In the genomic region with DNA sequence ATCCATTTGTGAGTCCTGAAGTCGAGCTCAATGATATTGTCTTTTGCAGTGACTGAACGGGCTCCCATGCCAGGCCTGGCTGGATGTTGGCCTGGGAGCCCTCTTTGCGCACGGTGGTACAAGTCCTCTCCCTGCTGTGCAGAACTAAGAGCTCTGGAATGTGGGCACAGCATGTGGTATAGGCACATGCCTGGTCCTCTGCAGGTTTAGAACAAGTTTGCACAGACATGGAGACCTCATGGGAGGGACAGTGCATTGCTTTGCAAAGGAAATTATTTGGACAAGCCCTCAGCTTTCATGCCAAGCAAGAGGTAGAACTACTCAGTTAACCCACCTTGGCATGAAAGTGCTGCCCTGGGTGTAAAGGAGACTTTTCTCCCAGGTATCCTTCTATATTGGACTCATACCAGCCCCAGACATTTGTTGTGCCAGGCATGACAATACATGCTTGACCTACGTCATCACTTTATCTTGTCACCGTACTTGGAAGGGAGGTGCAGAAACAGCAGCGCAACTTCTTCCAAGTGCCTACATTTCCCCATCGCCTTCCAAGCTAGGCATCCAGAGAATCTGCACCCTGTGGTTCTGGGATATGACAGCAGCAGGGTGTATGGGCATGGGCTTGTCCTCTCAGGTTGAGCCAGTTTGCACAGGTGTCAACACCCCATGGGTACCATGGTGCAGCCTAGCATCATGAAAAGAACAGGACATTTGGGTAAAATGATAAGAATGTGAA, we compare ENCODE assay signal across 29 cellular contexts. TPM values are rescaled to one million over a fixed set of nuclear protein-coding genes. Genes with fewer than 3 reads are reported as not detected.
A peak's percentile ranks its signal among the peaks of the same experiment; 100 is the strongest.
DNase-seq lines count a peak whose midpoint lies in the region; ATAC-seq, FAIRE-seq and TF ChIP-seq lines count a peak whose summit lies in the region.
"Had no signal": no experiment of that assay in that cellular context is flagged by ENCODE, and none has a peak within 500 bp of the region (broad histone marks: within the 10 kb centered on the region; RNA-seq: fewer than 3 reads in every experiment).

No MANE protein-coding gene starts in this region.

- no peaks in the 10 kb centered on the region for H3K4me1 ChIP-seq in body of pancreas
- H3K4me1 ChIP-seq: adrenal gland had no signal

- FAIRE-seq in H54 (lab: Jason Lieb, UNC), result peak; percentile 58
- FAIRE-seq: endothelial cell of umbilical vein had no signal

- POLR2A ChIA-PET in CD4-positive, alpha-beta T cell (lab: Charles Lee), result interaction anchor here (1.2 to 1.4 kb wide), 2 partner anchors 59 to 87 kb away, joined by 3 to 4 read pairs; no protein-coding TSS in a partner anchor

- no peak overlapping the region for H3K4me3 ChIP-seq in body of pancreas
- H3K4me3 ChIP-seq: adrenal gland had no signal

- H3K9me3 Mint-ChIP-seq in osteocyte (ENCODE audit: unreplicated experiment), result peaks cover 4% of the 10 kb centered on the region
- H3K9me3 Mint-ChIP-seq in CD4-positive, alpha-beta T cell, result no peaks in the 10 kb centered on the region
- H3K9me3 Mint-ChIP-seq: naive B cell had no signal

- no peak for TF ChIP-seq POLR2A in H54 (IDR thresholded peaks at IDR 0.05; ENCODE audit: low read depth, low read length)
- no peak for TF ChIP-seq POLR2A in body of pancreas (IDR thresholded peaks at IDR 0.05)

- peak; percentile 69 for DNase-seq in H54 (ENCODE audit: insufficient read length, low spot score)
- DNase-seq in NCI-H226, result peak; percentile 7
- peak; percentile 52 for DNase-seq in epithelial cell of prostate (ENCODE audit: low read depth, low spot score)
- DNase-seq in osteocyte (ENCODE audit: extremely low spot score, unreplicated experiment), result peak; percentile 34
- no peak for DNase-seq in amniotic stem cell (lab: John Stamatoyannopoulos, UW)
- no peak for DNase-seq in CD4-positive, alpha-beta T cell
- DNase-seq in body of pancreas, result no peak
- DNase-seq: activated CD4-positive, alpha-beta T cell treated with anti-CD3 and anti-CD28 coated beads, Interleukin-2, amount 50 U/mL, for 1 hour; activated naive CD4-positive, alpha-beta T cell treated with Interleukin-2 at 50 U/mL for 16 hours; activated T-cell treated with anti-CD3 and anti-CD28 coated beads, Interleukin-2, amount 50 U/mL, for 72 hours; Calu3; DMS79 treated with DMSO at 0.1 percent for 48 hours; GF-D8; glutamatergic neuron; islet precursor cell; Karpas-422; left ventricle myocardium superior; naive B cell; NCI-H1417 treated with DMSO at 0.1 percent for 48 hours; NCI-H2029 treated with DMSO at 0.1 percent for 48 hours; NCI-H524 treated with DMSO at 0.1 percent for 48 hours; OCI-M1; stimulated activated CD4-positive, alpha-beta T cell treated with anti-CD3 and anti-CD28 coated beads, Interleukin-15, amount 100 ng/mL, for 24 hours; stimulated activated CD4-positive, alpha-beta T cell treated with anti-CD3 and anti-CD28 coated beads, Interleukin-4, amount 100 ng/mL, for 4 hours had no signal

- 73 to 84% methylated on average over 7 to 8 of the region's 8 CpGs for WGBS in body of pancreas, 2 donors

- CTCF ChIA-PET in CD4-positive, alpha-beta T cell (lab: Charles Lee), result interaction anchor here (1.0 to 1.4 kb wide), 3 partner anchors 15 to 112 kb away, joined by 3 to 4 read pairs (median 3); no protein-coding TSS in a partner anchor

- no peaks in the 10 kb centered on the region for H3K27me3 Mint-ChIP-seq in osteocyte (ENCODE audit: unreplicated experiment)
- H3K27me3 Mint-ChIP-seq in CD4-positive, alpha-beta T cell, result no peaks in the 10 kb centered on the region
- H3K27me3 Mint-ChIP-seq: type B pancreatic cell had no signal

- H3K36me3 ChIP-seq in body of pancreas (replicated peaks in 1 of 2; ENCODE audit: insufficient read depth in 1 of 2, low read depth in 2 of 2), result no peaks in the 10 kb centered on the region
- H3K36me3 ChIP-seq: adrenal gland had no signal

- H3K27ac Mint-ChIP-seq in osteocyte (ENCODE audit: unreplicated experiment), result peak overlapping the region; percentile 91
- H3K27ac Mint-ChIP-seq in CD4-positive, alpha-beta T cell, result no peak overlapping the region
- H3K27ac Mint-ChIP-seq: activated T-cell treated with anti-CD3 and anti-CD28 coated beads, Interleukin-2, amount 50 U/mL, for 72 hours; CD14-positive monocyte; mesothelial cell of epicardium; naive B cell; type B pancreatic cell had no signal

- intact Hi-C loops in CD4-positive, alpha-beta T cell (cut with DNase I, micrococcal nuclease), result no loop called here
- intact Hi-C loops in body of pancreas (cut with DNase I), result no loop called here

- no peak for ATAC-seq in CD4-positive, alpha-beta T cell (ENCODE audit: poor library complexity)
- ATAC-seq in body of pancreas, result no peak
- ATAC-seq: activated T-cell treated with anti-CD3 and anti-CD28 coated beads, Interleukin-2, amount 50 U/mL, for 72 hours; left ventricle myocardium superior had no signal

- no peak overlapping the region for H3K4me3 Mint-ChIP-seq in osteocyte (ENCODE audit: unreplicated experiment)
- H3K4me3 Mint-ChIP-seq in CD4-positive, alpha-beta T cell, result no peak overlapping the region
- H3K4me3 Mint-ChIP-seq: activated T-cell treated with anti-CD3 and anti-CD28 coated beads, Interleukin-2, amount 50 U/mL, for 72 hours; mesothelial cell of epicardium; naive B cell; type B pancreatic cell had no signal

- peaks cover 66% of the 10 kb centered on the region for H3K4me1 Mint-ChIP-seq in osteocyte (ENCODE audit: unreplicated experiment)
- no peaks in the 10 kb centered on the region for H3K4me1 Mint-ChIP-seq in CD4-positive, alpha-beta T cell (ENCODE audit: low read depth)

- TF ChIP-seq CTCF in osteocyte (IDR thresholded peaks at IDR 0.05) (no peak), body of pancreas (IDR thresholded peaks at IDR 0.05) (no peak)
- TF ChIP-seq CTCF in CD4-positive, alpha-beta T cell (IDR thresholded peaks at IDR 0.05), result no peak

- peaks cover 6% of the 10 kb centered on the region for H3K36me3 Mint-ChIP-seq in osteocyte (ENCODE audit: unreplicated experiment)
- no peaks in the 10 kb centered on the region for H3K36me3 Mint-ChIP-seq in CD4-positive, alpha-beta T cell (ENCODE audit: low read depth)
- H3K36me3 Mint-ChIP-seq: CD14-positive monocyte, mesothelial cell of epicardium, naive B cell, type B pancreatic cell had no signal

- H3K9me3 ChIP-seq in CD4-positive, alpha-beta T cell (ENCODE audit: control insufficient read depth, low read length), result no peaks in the 10 kb centered on the region
- H3K9me3 ChIP-seq in body of pancreas, result no peaks in the 10 kb centered on the region
- H3K9me3 ChIP-seq: adrenal gland had no signal

- H3K27ac ChIP-seq in epithelial cell of prostate, result peak overlapping the region; percentile 42
- no peak overlapping the region for H3K27ac ChIP-seq in CD4-positive, alpha-beta T cell (ENCODE audit: low read depth, low read length)
- H3K27ac ChIP-seq in body of pancreas, result no peak overlapping the region
- H3K27ac ChIP-seq: adrenal gland had no signal

- no peaks in the 10 kb centered on the region for H3K27me3 ChIP-seq in CD4-positive, alpha-beta T cell (ENCODE audit: control insufficient read depth, insufficient read depth, low read length)
- H3K27me3 ChIP-seq in body of pancreas, result no peaks in the 10 kb centered on the region
- H3K27me3 ChIP-seq: adrenal gland had no signal

RNA-seq across cellular contexts. Expression of a gene that starts 37.6 kb away (rescaled TPM):
- total RNA-seq in osteocyte (114 and 124 TPM in 2 replicates), body of pancreas (10 to 100 TPM in 1 of 2 donors, 1 to 10 TPM in 1; 2.3 to 15.8 TPM)
- 10 to 100 TPM; 13.5 to 14.4 TPM for total RNA-seq in CD4-positive, alpha-beta T cell

RNA-seq across cellular contexts. Expression of a gene that starts 37.6 kb away (rescaled TPM):
- total RNA-seq in osteocyte (63.9 and 68.2 TPM in 2 replicates), body of pancreas (1 to 10 TPM; 7.3 to 7.8 TPM)
- 1 to 10 TPM; 4.6 to 4.9 TPM for total RNA-seq in CD4-positive, alpha-beta T cell

Comparison
In these comparisons a context has a peak if more than half of its experiments do, and no peak if none do; other contexts are left out.
1. DNase-seq: peak in H54 (single experiment), NCI-H226 (single experiment), epithelial cell of prostate (single experiment) and osteocyte (single experiment); none in amniotic stem cell (single experiment), CD4-positive, alpha-beta T cell (0 of 10) and body of pancreas (0 of 4).